11 cellular contexts compared by ENCODE assay signal in genomic region chr2:212249451-212249850, GRCh38.
A peak's percentile ranks its signal among the peaks of the same experiment; 100 is the strongest.
DNase-seq lines count a peak whose midpoint lies in the region; ATAC-seq, FAIRE-seq and TF ChIP-seq lines count a peak whose summit lies in the region.
"Had no signal": no experiment of that assay in that cellular context is flagged by ENCODE, and none has a peak within 500 bp of the region (broad histone marks: within the 10 kb centered on the region; RNA-seq: fewer than 3 reads in every experiment).

No MANE protein-coding gene starts in this region.

- no peaks in the 10 kb centered on the region for H4K20me1 ChIP-seq in endothelial cell of umbilical vein (replicated peaks; ENCODE audit: control insufficient read depth, extremely low read depth, insufficient read depth, low read length)

- no peaks in the 10 kb centered on the region for H3K79me2 ChIP-seq in endothelial cell of umbilical vein (ENCODE audit: control insufficient read depth, insufficient read depth, low read length)

- peaks cover 1% of the 10 kb centered on the region for H3K4me1 Mint-ChIP-seq in progenitor cell of endocrine pancreas (ENCODE audit: low read depth)
- H3K4me1 Mint-ChIP-seq: immature natural killer cell had no signal

- intact Hi-C loops in endothelial cell of umbilical vein (cut with micrococcal nuclease), result loop anchor here (1.0 to 2.0 kb wide), 5 partner anchors 101 to 504 kb away; no protein-coding TSS in a partner anchor

- POLR2A ChIA-PET in endothelial cell of umbilical vein (lab: Charles Lee), result no interaction called here

- H3K9me3 Mint-ChIP-seq in progenitor cell of endocrine pancreas (ENCODE audit: low read depth), result no peaks in the 10 kb centered on the region

- CTCF ChIA-PET in endothelial cell of umbilical vein (lab: Charles Lee), result interaction anchor here (0.7 to 4.1 kb wide), 51 partner anchors 10 to 794 kb away, joined by 3 to 101 read pairs (median 4); no protein-coding TSS in a partner anchor

- no peak overlapping the region for H3K4me3 Mint-ChIP-seq in progenitor cell of endocrine pancreas (ENCODE audit: low read depth)
- H3K4me3 Mint-ChIP-seq: immature natural killer cell had no signal

- H2AFZ ChIP-seq in endothelial cell of umbilical vein (ENCODE audit: low read depth, low read length), result no peak overlapping the region

- ATAC-seq in gastroesophageal sphincter (no peak), GM21515 (IDR thresholded peaks at IDR 0.05; ENCODE audit: unreplicated experiment) (no peak)
- ATAC-seq: sciatic nerve had no signal

- H3K27me3 ChIP-seq in endothelial cell of umbilical vein (ENCODE audit: control insufficient read depth in 2 of 2, insufficient read depth in 2 of 2, low read length in 2 of 2), result no peaks in the 10 kb centered on the region
- no peaks in the 10 kb centered on the region for H3K27me3 ChIP-seq in gastroesophageal sphincter

- DNase-seq in NCI-H1417 (lab: John Stamatoyannopoulos, UW), result peak in 2 of 3 experiments; percentile 1 to 18
- DNase-seq in NCI-H1417 treated with DMSO at 0.1 percent for 48 hours (lab: John Stamatoyannopoulos, UW), result no peak
- DNase-seq in NAMALWA (ENCODE audit: low spot score), result peak; percentile 9
- DNase-seq in endothelial cell of umbilical vein (ENCODE audit: low read depth, low spot score), result peak; percentile 46
- DNase-seq in progenitor cell of endocrine pancreas (ENCODE audit: low spot score, unreplicated experiment), result no peak
- DNase-seq in cerebellum (ENCODE audit: low spot score), result no peak
- DNase-seq: activated CD8-positive, alpha-beta memory T cell treated with anti-CD3 and anti-CD28 coated beads, Interleukin-2, amount 50 U/mL, for 48 hours; immature natural killer cell had no signal

- WGBS in gastroesophageal sphincter (ENCODE audit: low coverage in 1 of 2), 2 donors, result 23 to 24% methylated on average over 2 of the region's 2 CpGs

- H3K4me3 ChIP-seq in endothelial cell of umbilical vein (replicated peaks in 1 of 3; ENCODE audit: insufficient read depth in 1 of 3, low read depth in 1 of 3, low read length in 3 of 3), result no peak overlapping the region
- no peak overlapping the region for H3K4me3 ChIP-seq in gastroesophageal sphincter

- H3K27ac ChIP-seq in endothelial cell of umbilical vein (ENCODE audit: insufficient read depth, low read depth, low read length) (no peak overlapping the region), gastroesophageal sphincter (no peak overlapping the region)

- no peaks in the 10 kb centered on the region for H3K27me3 Mint-ChIP-seq in progenitor cell of endocrine pancreas

- H3K9me1 ChIP-seq in endothelial cell of umbilical vein (replicated peaks; ENCODE audit: control insufficient read depth, extremely low read depth, insufficient read depth, low read length), result no peaks in the 10 kb centered on the region

- TF ChIP-seq POLR2A in endothelial cell of umbilical vein (IDR thresholded peaks at IDR 0.05; ENCODE audit: low read depth, low read length) (no peak), gastroesophageal sphincter (IDR thresholded peaks at IDR 0.05) (no peak)

- H3K4me2 ChIP-seq in endothelial cell of umbilical vein (ENCODE audit: insufficient read depth, low read length), result no peak overlapping the region

- peak; percentile 23 to 41 for TF ChIP-seq CTCF in endothelial cell of umbilical vein (IDR thresholded peaks at IDR 0.05; ENCODE audit: extremely low read depth in 1 of 2, insufficient read depth in 1 of 2, low read depth in 1 of 2, low read length in 2 of 2)
- peak; percentile 26 for TF ChIP-seq CTCF in progenitor cell of endocrine pancreas (IDR thresholded peaks at IDR 0.05; ENCODE audit: unreplicated experiment)
- no peak for TF ChIP-seq CTCF in gastroesophageal sphincter (IDR thresholded peaks at IDR 0.05)

- H3K27ac Mint-ChIP-seq in progenitor cell of endocrine pancreas, result no peak overlapping the region
- H3K27ac Mint-ChIP-seq: immature natural killer cell had no signal

- TF ChIP-seq EP300 in gastroesophageal sphincter (IDR thresholded peaks at IDR 0.05), result no peak

- H3K9ac ChIP-seq in endothelial cell of umbilical vein (replicated peaks; ENCODE audit: extremely low read depth, insufficient read depth, low read length), result no peak overlapping the region

- no peaks in the 10 kb centered on the region for H3K36me3 Mint-ChIP-seq in progenitor cell of endocrine pancreas (ENCODE audit: insufficient read depth)
- H3K36me3 Mint-ChIP-seq: immature natural killer cell had no signal

- H3K36me3 ChIP-seq in endothelial cell of umbilical vein (ENCODE audit: control insufficient read depth in 2 of 2, extremely low read depth in 1 of 2, insufficient read depth in 2 of 2, low read length in 2 of 2), result no peaks in the 10 kb centered on the region
- no peaks in the 10 kb centered on the region for H3K36me3 ChIP-seq in gastroesophageal sphincter

- H3K4me1 ChIP-seq in endothelial cell of umbilical vein (ENCODE audit: control insufficient read depth, extremely low read depth, insufficient read depth, low read length) (no peaks in the 10 kb centered on the region), gastroesophageal sphincter (no peaks in the 10 kb centered on the region)

- FAIRE-seq in endothelial cell of umbilical vein (lab: Jason Lieb, UNC), result peak; percentile 49

- BruUV-seq in endothelial cell of umbilical vein (replicated peaks; lab: Mats Ljungman, UMichigan), result no TSS peak

- dilution Hi-C loops in endothelial cell of umbilical vein (cut with MboI; ENCODE audit: extremely low pct_ligation_motif_present, low sequenced_read_pairs), result no loop called here

- no peaks in the 10 kb centered on the region for H3K9me3 ChIP-seq in endothelial cell of umbilical vein (replicated peaks; ENCODE audit: control insufficient read depth, insufficient read depth, low read length)
- no peaks in the 10 kb centered on the region for H3K9me3 ChIP-seq in gastroesophageal sphincter

TF ChIP-seq in endothelial cell of umbilical vein, 7 proteins besides CTCF, POLR2A, EP300 and RAD21:
- TF ChIP-seq FOS (IDR thresholded peaks at IDR 0.05; ENCODE audit: borderline replicate concordance, insufficient read depth, low read length) (no peak), MAX (IDR thresholded peaks at IDR 0.05; ENCODE audit: insufficient read depth, insufficient read length) (no peak), MYC (IDR thresholded peaks at IDR 0.05; ENCODE audit: low read depth, low read length) (no peak), EZH2 (IDR thresholded peaks at IDR 0.05; ENCODE audit: borderline replicate concordance, low read depth, low read length, severe bottlenecking) (no peak), POLR2AphosphoS5 (IDR thresholded peaks at IDR 0.05; ENCODE audit: insufficient read depth, low read depth, low read length) (no peak), GATA2 (IDR thresholded peaks at IDR 0.05; ENCODE audit: insufficient read depth, insufficient read length, low read depth, low read length) (no peak), JUN (IDR thresholded peaks at IDR 0.05; ENCODE audit: borderline replicate concordance, insufficient read depth, insufficient read length, low read depth) (no peak)
TF ChIP-seq in endothelial cell of umbilical vein: peak in this region for 0.

Comparison
In these comparisons a context has a peak if more than half of its experiments do, and no peak if none do; other contexts are left out.
1. DNase-seq: peak in NCI-H1417 (2 of 3), NAMALWA (single experiment) and endothelial cell of umbilical vein (single experiment); none in NCI-H1417 treated with DMSO at 0.1 percent for 48 hours (single experiment), progenitor cell of endocrine pancreas (single experiment) and cerebellum (single experiment).
2. CTCF ChIP-seq: peak in endothelial cell of umbilical vein (2 of 2) and progenitor cell of endocrine pancreas (single experiment); none in gastroesophageal sphincter (0 of 4).